ENCODE assay signal across 10 cellular contexts in genomic region chr1:119475866-119476439, GRCh38. TPM values are rescaled to one million over a fixed set of nuclear protein-coding genes. Genes with fewer than 3 reads are reported as not detected.
A peak's percentile ranks its signal among the peaks of the same experiment; 100 is the strongest.
DNase-seq lines count a peak whose midpoint lies in the region; ATAC-seq and TF ChIP-seq lines count a peak whose summit lies in the region.
"Had no signal": no experiment of that assay in that cellular context is flagged by ENCODE, and none has a peak within 500 bp of the region (broad histone marks: within the 10 kb centered on the region; RNA-seq: fewer than 3 reads in every experiment).

No MANE protein-coding gene starts in this region.

- H3K4me1 ChIP-seq in H9 (ENCODE audit: insufficient read depth, low read length): no peaks in the 10 kb centered on the region

- no peak overlapping the region for H3K23ac ChIP-seq in H9 (ENCODE audit: insufficient read length, low read depth, low read length)

- H3K9ac ChIP-seq in H9 (ENCODE audit: extremely low read depth, insufficient read length, low read length): no peak overlapping the region

- H3K9me3 ChIP-seq in H9 (ENCODE audit: control insufficient read depth, low read depth, low read length): no peaks in the 10 kb centered on the region

- H3K4ac ChIP-seq in H9 (ENCODE audit: low read depth, low read length): no peak overlapping the region

- no CpG with 5 or more reads among the region's 9 CpGs for WGBS in H9 (ENCODE audit: extremely low coverage, insufficient read length, low lambda C conversion rate)

- no peak overlapping the region for H3K18ac ChIP-seq in H9 (ENCODE audit: insufficient read length, low read depth, low read length)

- no peaks in the 10 kb centered on the region for H3K9me3 Mint-ChIP-seq in H9
- H3K9me3 Mint-ChIP-seq: central memory CD8-positive, alpha-beta T cell; stimulated activated naive CD8-positive, alpha-beta T cell treated with anti-CD3 and anti-CD28 coated beads, Interleukin-15, Interleukin-2, amounts not matched to agents 100 ng/mL and 50 ng/mL, for 24 hours had no signal

- H3K79me1 ChIP-seq in H9 (ENCODE audit: insufficient read depth, low read depth, low read length, poor library complexity, severe bottlenecking): no peaks in the 10 kb centered on the region

- H4K20me1 ChIP-seq in H9 (ENCODE audit: control insufficient read depth, insufficient read depth, insufficient read length): no peaks in the 10 kb centered on the region

- no peak overlapping the region for H4K5ac ChIP-seq in H9 (ENCODE audit: insufficient read length, low read depth, low read length)

- no peaks in the 10 kb centered on the region for H3K27me3 ChIP-seq in H9 (ENCODE audit: insufficient read depth, low read length)

- no peak overlapping the region for H2BK15ac ChIP-seq in H9 (ENCODE audit: low read depth, low read length)

- H3K56ac ChIP-seq in H9 (ENCODE audit: insufficient read length, low read depth, low read length): no peak overlapping the region

- TF ChIP-seq CTCF in H9 (conservative IDR thresholded peaks at IDR 0.05): peak; percentile 82

- H2BK20ac ChIP-seq in H9 (ENCODE audit: low read depth, low read length, poor library complexity, severe bottlenecking): no peak overlapping the region

- H3K27me3 Mint-ChIP-seq in H9 (ENCODE audit: low read depth): peaks cover 3% of the 10 kb centered on the region; the same call in 1 of the 2 replicates
- H3K27me3 Mint-ChIP-seq: central memory CD8-positive, alpha-beta T cell had no signal

- no peak overlapping the region for H4K91ac ChIP-seq in H9 (ENCODE audit: insufficient read length, low read depth, low read length)

- H2BK5ac ChIP-seq in H9 (ENCODE audit: insufficient read length, low read length): no peak overlapping the region

- H2AK5ac ChIP-seq in H9 (ENCODE audit: insufficient read length, low read length): no peak overlapping the region

- peak overlapping the region; percentile 40; the same call in 1 of the 2 replicates for H3K14ac ChIP-seq in H9 (ENCODE audit: insufficient read depth, low read length)

- H3K36me3 Mint-ChIP-seq in H9 (ENCODE audit: insufficient read depth in 1 of 3, low read depth in 3 of 3): no peaks in the 10 kb centered on the region

- no peak overlapping the region for H2AFZ ChIP-seq in H9 (ENCODE audit: low read length)

- peak; percentile 61 for DNase-seq in activated CD8-positive, alpha-beta memory T cell treated with anti-CD3 and anti-CD28 coated beads, Interleukin-2, amount 50 U/mL, for 48 hours
- no peak for DNase-seq in activated CD8-positive, alpha-beta memory T cell treated with anti-CD3 and anti-CD28 coated beads for 24 hours
- DNase-seq in H9: peak; percentile 89
- DNase-seq in NCI-H187 treated with DMSO at 0.1 percent for 48 hours (lab: John Stamatoyannopoulos, UW): peak; percentile 23
- DNase-seq in UCSD-AML1 (lab: John Stamatoyannopoulos, UW; ENCODE audit: unreplicated experiment): peak; percentile 39
- peak; percentile 46 for DNase-seq in glomerular visceral epithelial cell (ENCODE audit: extremely low spot score)
- peak; percentile 33 for DNase-seq in retina

- ATAC-seq in GM21576 (IDR thresholded peaks at IDR 0.05; ENCODE audit: unreplicated experiment): no peak

- H3K27ac Mint-ChIP-seq in H9: peak overlapping the region; percentile 32 to 73 (median 63); a peak in 2 of 7 replicates
- H3K27ac Mint-ChIP-seq: stimulated activated naive CD8-positive, alpha-beta T cell treated with anti-CD3 and anti-CD28 coated beads, Interleukin-15, Interleukin-2, amounts not matched to agents 100 ng/mL and 50 ng/mL, for 24 hours had no signal

- no peak overlapping the region for H2BK120ac ChIP-seq in H9 (ENCODE audit: low read depth, low read length, poor library complexity, severe bottlenecking)

- H2BK12ac ChIP-seq in H9 (ENCODE audit: insufficient read length, low read depth, low read length): no peak overlapping the region

- H3K4me2 ChIP-seq in H9 (ENCODE audit: insufficient read depth, insufficient read length, low read length): no peak overlapping the region

- H4K8ac ChIP-seq in H9 (replicated peaks; ENCODE audit: insufficient read length, low read depth, low read length): no peak overlapping the region

- H3K79me2 ChIP-seq in H9 (ENCODE audit: insufficient read depth, low read length): no peaks in the 10 kb centered on the region

- H3T11ph ChIP-seq in H9 (ENCODE audit: low read length): no peak overlapping the region

- H3K23me2 ChIP-seq in H9 (ENCODE audit: insufficient read length, low read depth, low read length, poor library complexity, severe bottlenecking): no peaks in the 10 kb centered on the region

- peaks cover 9% of the 10 kb centered on the region in 2 experiments for H3K4me1 Mint-ChIP-seq in H9
- H3K4me1 Mint-ChIP-seq: central memory CD8-positive, alpha-beta T cell had no signal

- no peak overlapping the region for H3K27ac ChIP-seq in H9 (ENCODE audit: insufficient read length, low read depth, low read length)

- H3K4me3 Mint-ChIP-seq in H9: no peak overlapping the region
- H3K4me3 Mint-ChIP-seq: central memory CD8-positive, alpha-beta T cell; stimulated activated naive CD8-positive, alpha-beta T cell treated with anti-CD3 and anti-CD28 coated beads, Interleukin-15, Interleukin-2, amounts not matched to agents 100 ng/mL and 50 ng/mL, for 24 hours had no signal

RNA-seq across cellular contexts. Expression of gene HSD3B1, which starts 31.1 kb away (rescaled TPM):
- total RNA-seq in H9 (2021): not detected in 2 replicates
